In genomic region chr4:138230048-138230447, GRCh38 we compare ENCODE assay signal across 3 cellular contexts.
A peak's percentile ranks its signal among the peaks of the same experiment; 100 is the strongest.
TF ChIP-seq lines count a peak whose summit lies in the region.

No MANE protein-coding gene starts in this region.

TF ChIP-seq in HepG2, 621 proteins besides CTCF, POLR2A, EP300 and RAD21 (continues in another document):
- TF ChIP-seq MLLT10 (CRISPR knock-in tag; IDR thresholded peaks at IDR 0.05) (no peak), CREB3 (CRISPR knock-in tag; IDR thresholded peaks at IDR 0.05) (no peak), FOXK1 (CRISPR knock-in tag; IDR thresholded peaks at IDR 0.05; ENCODE audit: borderline replicate concordance, low read depth) (no peak), ZBTB25 (CRISPR knock-in tag; IDR thresholded peaks at IDR 0.05) (no peak), CEBPB (IDR thresholded peaks at IDR 0.05; ENCODE audit: borderline replicate concordance, low read depth, low read length) (no peak), HNRNPUL1 (IDR thresholded peaks at IDR 0.05; ENCODE audit: low read depth, low read length) (no peak), FIP1L1 (IDR thresholded peaks at IDR 0.05; ENCODE audit: borderline replicate concordance, insufficient read depth, low read depth, low read length) (no peak), HMGXB4 (CRISPR knock-in tag; IDR thresholded peaks at IDR 0.05; ENCODE audit: borderline replicate concordance in 1 of 2, low read depth in 1 of 2) (no peak), ZNF354B (CRISPR knock-in tag; IDR thresholded peaks at IDR 0.05) (no peak), ZNF367 (CRISPR knock-in tag; IDR thresholded peaks at IDR 0.05; ENCODE audit: borderline replicate concordance) (no peak), IRX3 (CRISPR knock-in tag; IDR thresholded peaks at IDR 0.05; ENCODE audit: borderline replicate concordance, low read depth) (no peak), ZNF773 (CRISPR knock-in tag; IDR thresholded peaks at IDR 0.05; ENCODE audit: borderline replicate concordance) (no peak), HDAC1 (CRISPR knock-in tag; IDR thresholded peaks at IDR 0.05) (no peak), SOX6 (IDR thresholded peaks at IDR 0.05) (no peak), SOX6 (CRISPR knock-in tag; IDR thresholded peaks at IDR 0.05) (no peak)

TF ChIP-seq in K562, 482 proteins besides CTCF, POLR2A, EP300 and RAD21:
- TF ChIP-seq POLR2B (IDR thresholded peaks at IDR 0.05; ENCODE audit: low read depth, partially characterized antibody) (peak; percentile 58), PKNOX1 (IDR thresholded peaks at IDR 0.05) (no peak)

TF ChIP-seq in HEK293T, 16 proteins besides CTCF, POLR2A, EP300 and RAD21:
- TF ChIP-seq L3MBTL2 (conservative IDR thresholded peaks at IDR 0.05) (no peak), ELF4 (IDR thresholded peaks at IDR 0.05) (no peak), FOXA1 (IDR thresholded peaks at IDR 0.05) (no peak), PKNOX1 (IDR thresholded peaks at IDR 0.05) (no peak), CTBP1 (IDR thresholded peaks at IDR 0.05; ENCODE audit: borderline replicate concordance) (no peak), FOXM1 (IDR thresholded peaks at IDR 0.05; ENCODE audit: borderline replicate concordance) (no peak), SUZ12 (IDR thresholded peaks at IDR 0.05) (no peak), SP1 (IDR thresholded peaks at IDR 0.05) (no peak), BHLHE40 (IDR thresholded peaks at IDR 0.05; ENCODE audit: borderline replicate concordance) (no peak)
